In genomic region chr7:86689363-86689762, GRCh38 we compare ENCODE assay signal across 2 cellular contexts.
TF ChIP-seq lines count a peak whose summit lies in the region.

No MANE protein-coding gene starts in this region.

TF ChIP-seq in HepG2, 621 proteins besides CTCF, POLR2A, EP300 and RAD21:
- no peak for TF ChIP-seq SKI (IDR thresholded peaks at IDR 0.05; ENCODE audit: partially characterized antibody)
- TF ChIP-seq KDM4B (CRISPR knock-in tag; IDR thresholded peaks at IDR 0.05) = no peak
- no peak for TF ChIP-seq ZSCAN25 (CRISPR knock-in tag; IDR thresholded peaks at IDR 0.05)
- peak; percentile 73 for TF ChIP-seq MAFF (IDR thresholded peaks at IDR 0.05; ENCODE audit: low read depth, low read length)
- peak; percentile 77 to 80 for TF ChIP-seq MAFK (conservative IDR thresholded peaks at IDR 0.05 in 1 of 2, IDR thresholded peaks at IDR 0.05 in 1 of 2; ENCODE audit: low read length in 2 of 2)
- TF ChIP-seq ELF1 (CRISPR knock-in tag; IDR thresholded peaks at IDR 0.05) = no peak
- TF ChIP-seq KLF16 (CRISPR knock-in tag; IDR thresholded peaks at IDR 0.05) = no peak

TF ChIP-seq in IMR-90, 13 proteins besides CTCF, POLR2A, EP300 and RAD21:
- TF ChIP-seq MAFK (IDR thresholded peaks at IDR 0.05; ENCODE audit: low read depth, low read length) (peak; percentile 56), NFE2L2 (IDR thresholded peaks at IDR 0.05; ENCODE audit: low read depth, low read length) (no peak)
TF ChIP-seq in IMR-90: peak in this region for 1.
